ENCODE assay signal across 24 cellular contexts in the genomic region with DNA sequence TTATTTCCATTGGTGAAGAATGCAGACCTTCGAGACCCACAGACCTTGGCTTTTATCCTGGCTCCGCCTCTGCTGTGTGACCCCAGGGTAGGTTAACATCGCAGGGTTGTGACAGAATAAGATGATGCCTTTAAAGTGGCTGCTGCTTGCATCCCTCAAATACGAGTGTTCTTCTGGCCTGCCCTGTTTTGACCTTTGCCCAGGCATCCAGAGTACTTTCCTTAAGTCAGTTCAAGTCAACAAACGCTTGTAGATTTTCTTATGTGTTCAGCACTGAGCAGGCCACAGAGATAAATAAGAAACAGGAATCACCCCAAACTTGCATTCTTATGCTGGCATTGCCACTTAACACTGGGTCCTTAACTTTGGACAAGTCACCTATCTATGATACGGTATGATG. TPM values are rescaled to one million over a fixed set of nuclear protein-coding genes. Genes with fewer than 3 reads are reported as not detected.
DNase-seq lines count a peak whose midpoint lies in the region; ATAC-seq lines count a peak whose summit lies in the region.
"Had no signal": no experiment of that assay in that cellular context is flagged by ENCODE, and none has a peak within 500 bp of the region (broad histone marks: within the 10 kb centered on the region; RNA-seq: fewer than 3 reads in every experiment).

No MANE protein-coding gene starts in this region.

- H4K91ac ChIP-seq in mesenchymal stem cell (ENCODE audit: low read length): no peak overlapping the region

- no peak overlapping the region for H2BK5ac ChIP-seq in mesenchymal stem cell (ENCODE audit: low read depth, low read length, poor library complexity, severe bottlenecking)

- no peaks in the 10 kb centered on the region for H4K20me1 ChIP-seq in Karpas-422 (ENCODE audit: insufficient read depth, low read depth, low read length)
- H4K20me1 ChIP-seq: BLaER1 treated with 17β-estradiol and CSF1 and Interleukin-3, amounts not matched to agents 10 nM and 100 nM had no signal

- H3K36me3 ChIP-seq in Karpas-422 (ENCODE audit: insufficient read depth, low read length): peaks cover 12% of the 10 kb centered on the region; the same call in 1 of the 2 replicates
- H3K36me3 ChIP-seq in mesenchymal stem cell (ENCODE audit: control insufficient read depth in 1 of 2, insufficient read depth in 2 of 2, low read depth in 1 of 2, low read length in 2 of 2): peaks cover 23 to 83% of the 10 kb centered on the region in 2 experiments

- peaks cover 15% of the 10 kb centered on the region; the same call in 1 of the 2 replicates for H3K79me2 ChIP-seq in Karpas-422 (ENCODE audit: low read length)

- H3K27me3 ChIP-seq in Karpas-422 (ENCODE audit: low read length) (no peaks in the 10 kb centered on the region), mesenchymal stem cell (ENCODE audit: control insufficient read depth in 1 of 2, insufficient read depth in 1 of 2, low read length in 2 of 2) (no peaks in the 10 kb centered on the region)
- H3K27me3 ChIP-seq: BE2C; BLaER1 treated with 17β-estradiol and CSF1 and Interleukin-3, amounts not matched to agents 10 nM and 100 nM had no signal

- DNase-seq in Karpas-422 (no peak), mesenchymal stem cell (no peak), NCI-H748 treated with DMSO at 0.1 percent for 48 hours (lab: John Stamatoyannopoulos, UW) (no peak), ureter (ENCODE audit: low spot score) (no peak)
- DNase-seq: 8988T; ACHN; AML-193; BE2C; CD4-positive, alpha-beta T cell; CD8-positive, alpha-beta memory T cell; DMS 273 treated with DMSO at 0.1 percent for 48 hours; DMS79; EL; GDM1; GOT3; HFFc6 had no signal

- H2BK12ac ChIP-seq in mesenchymal stem cell (ENCODE audit: low read length in 2 of 2): no peak overlapping the region

- no peak overlapping the region for H3K4me3 Mint-ChIP-seq in activated T-helper 17 cell treated with anti-CD3 and anti-CD28 coated beads, Interleukin-2, amount 50 U/mL, for 72 hours
- H3K4me3 Mint-ChIP-seq in stimulated activated memory B cell treated with anti-CD40 and anti-IgM and Interleukin-4, amounts not matched to agents 10 μg/mL and 1 μg/mL and 100 μg/mL, for 72 hours: no peak overlapping the region
- H3K4me3 Mint-ChIP-seq: CD14-positive monocyte; CD4-positive, alpha-beta T cell; CD8-positive, alpha-beta memory T cell; HFFc6 had no signal

- H2AFZ ChIP-seq in Karpas-422 (ENCODE audit: low read length) (no peak overlapping the region), mesenchymal stem cell (ENCODE audit: low read depth, low read length) (no peak overlapping the region)

- WGBS in mesenchymal stem cell: 83% methylated on average over 6 of the region's 6 CpGs

- peaks cover 6% of the 10 kb centered on the region for H3K4me1 Mint-ChIP-seq in activated T-helper 17 cell treated with anti-CD3 and anti-CD28 coated beads, Interleukin-2, amount 50 U/mL, for 72 hours
- H3K4me1 Mint-ChIP-seq in stimulated activated memory B cell treated with anti-CD40 and anti-IgM and Interleukin-4, amounts not matched to agents 10 μg/mL and 1 μg/mL and 100 μg/mL, for 72 hours: peaks cover 28% of the 10 kb centered on the region
- H3K4me1 Mint-ChIP-seq: CD14-positive monocyte; CD8-positive, alpha-beta memory T cell had no signal

- H3K4me1 ChIP-seq in Karpas-422 (ENCODE audit: low read length): peaks cover 68% of the 10 kb centered on the region
- peaks cover 2% of the 10 kb centered on the region for H3K4me1 ChIP-seq in mesenchymal stem cell (ENCODE audit: control insufficient read depth, insufficient read depth, low read depth, low read length)
- H3K4me1 ChIP-seq: A549, BE2C, HAP-1 had no signal

- H3K23ac ChIP-seq in mesenchymal stem cell (ENCODE audit: low read length in 2 of 2): no peak overlapping the region

- H3K27ac ChIP-seq in Karpas-422 (ENCODE audit: low read length) (peak overlapping the region; percentile 93), mesenchymal stem cell (ENCODE audit: low read length, poor library complexity, severe bottlenecking) (no peak overlapping the region)
- H3K27ac ChIP-seq: A549 had no signal

- H3K14ac ChIP-seq in mesenchymal stem cell (ENCODE audit: low read length in 2 of 2): no peak overlapping the region

- H2AK5ac ChIP-seq in mesenchymal stem cell (ENCODE audit: low read length, severe bottlenecking): no peak overlapping the region

- H2BK120ac ChIP-seq in mesenchymal stem cell (ENCODE audit: low read depth, low read length): no peak overlapping the region

- peaks cover 78% of the 10 kb centered on the region for H3K36me3 Mint-ChIP-seq in activated T-helper 17 cell treated with anti-CD3 and anti-CD28 coated beads, Interleukin-2, amount 50 U/mL, for 72 hours (ENCODE audit: low read depth)
- peaks cover 55% of the 10 kb centered on the region for H3K36me3 Mint-ChIP-seq in stimulated activated memory B cell treated with anti-CD40 and anti-IgM and Interleukin-4, amounts not matched to agents 10 μg/mL and 1 μg/mL and 100 μg/mL, for 72 hours

- H3K4me2 ChIP-seq in Karpas-422 (ENCODE audit: low read depth, low read length, poor library complexity, severe bottlenecking) (peak overlapping the region; percentile 56), mesenchymal stem cell (ENCODE audit: low read length, poor library complexity, severe bottlenecking) (no peak overlapping the region)
- H3K4me2 ChIP-seq: A549 had no signal

- H3K9me3 ChIP-seq in Karpas-422 (ENCODE audit: low read length) (no peaks in the 10 kb centered on the region), mesenchymal stem cell (ENCODE audit: control insufficient read depth, low read length) (no peaks in the 10 kb centered on the region)
- H3K9me3 ChIP-seq: A549; BE2C; BLaER1 treated with 17β-estradiol and CSF1 and Interleukin-3, amounts not matched to agents 10 nM and 100 nM; HAP-1 had no signal

- no peaks in the 10 kb centered on the region for H3K9me3 Mint-ChIP-seq in activated T-helper 17 cell treated with anti-CD3 and anti-CD28 coated beads, Interleukin-2, amount 50 U/mL, for 72 hours
- H3K9me3 Mint-ChIP-seq in stimulated activated memory B cell treated with anti-CD40 and anti-IgM and Interleukin-4, amounts not matched to agents 10 μg/mL and 1 μg/mL and 100 μg/mL, for 72 hours: no peaks in the 10 kb centered on the region
- H3K9me3 Mint-ChIP-seq: CD4-positive, alpha-beta T cell; CD8-positive, alpha-beta memory T cell; HFFc6 had no signal

- H3K79me1 ChIP-seq in mesenchymal stem cell (replicated peaks; ENCODE audit: low read length, poor library complexity, severe bottlenecking): peaks cover 8% of the 10 kb centered on the region

- no peaks in the 10 kb centered on the region for H3K27me3 Mint-ChIP-seq in activated T-helper 17 cell treated with anti-CD3 and anti-CD28 coated beads, Interleukin-2, amount 50 U/mL, for 72 hours
- no peaks in the 10 kb centered on the region for H3K27me3 Mint-ChIP-seq in stimulated activated memory B cell treated with anti-CD40 and anti-IgM and Interleukin-4, amounts not matched to agents 10 μg/mL and 1 μg/mL and 100 μg/mL, for 72 hours
- H3K27me3 Mint-ChIP-seq: CD4-positive, alpha-beta T cell; CD8-positive, alpha-beta memory T cell had no signal

- ATAC-seq in activated T-helper 17 cell treated with anti-CD3 and anti-CD28 coated beads, Interleukin-2, amount 50 U/mL, for 72 hours (replicated peaks): no peak
- no peak for ATAC-seq in stimulated activated memory B cell treated with anti-CD40 and anti-IgM and Interleukin-4, amounts not matched to agents 10 μg/mL and 1 μg/mL and 100 μg/mL, for 72 hours
- no peak for ATAC-seq in GM21515 (IDR thresholded peaks at IDR 0.05; ENCODE audit: unreplicated experiment)
- ATAC-seq: A549, GM12878 had no signal

- H4K8ac ChIP-seq in mesenchymal stem cell (ENCODE audit: low read length): no peak overlapping the region

- H3K4ac ChIP-seq in mesenchymal stem cell (ENCODE audit: low read depth in 1 of 2, low read length in 2 of 2): no peak overlapping the region

- H3K9ac ChIP-seq in Karpas-422 (ENCODE audit: low read length): peak overlapping the region; percentile 56
- peak overlapping the region; percentile 8 for H3K9ac ChIP-seq in mesenchymal stem cell (ENCODE audit: low read length)

- no peaks in the 10 kb centered on the region for H3K9me2 ChIP-seq in Karpas-422 (replicated peaks; ENCODE audit: insufficient read depth, low read length)

- H3K4me3 ChIP-seq in Karpas-422 (ENCODE audit: low read length): no peak overlapping the region
- no peak overlapping the region for H3K4me3 ChIP-seq in mesenchymal stem cell (ENCODE audit: insufficient read depth in 1 of 2, low read depth in 1 of 2, low read length in 2 of 2)
- H3K4me3 ChIP-seq: A549; BLaER1 treated with 17β-estradiol and CSF1 and Interleukin-3, amounts not matched to agents 10 nM and 100 nM; GM12878; HAP-1 had no signal

- no peak overlapping the region for H3K18ac ChIP-seq in mesenchymal stem cell (ENCODE audit: low read depth in 1 of 2, low read length in 2 of 2)

- H3K27ac Mint-ChIP-seq in activated T-helper 17 cell treated with anti-CD3 and anti-CD28 coated beads, Interleukin-2, amount 50 U/mL, for 72 hours: peak overlapping the region; percentile 16
- peak overlapping the region; percentile 56 for H3K27ac Mint-ChIP-seq in stimulated activated memory B cell treated with anti-CD40 and anti-IgM and Interleukin-4, amounts not matched to agents 10 μg/mL and 1 μg/mL and 100 μg/mL, for 72 hours
- H3K27ac Mint-ChIP-seq: CD14-positive monocyte; CD4-positive, alpha-beta T cell; HFFc6 had no signal

- no peak overlapping the region for H2BK15ac ChIP-seq in mesenchymal stem cell (ENCODE audit: low read depth, poor library complexity, severe bottlenecking)

RNA-seq across cellular contexts. Expression of gene GPR21, which starts 50.2 kb away (rescaled TPM):
- 0.54 and 16.8 TPM in 2 replicates for total RNA-seq in Karpas-422 (2014; rRNA removed; shearing (Covaris generic); ENCODE audit: low replicate concordance)
- total RNA-seq in activated T-helper 17 cell treated with anti-CD3 and anti-CD28 coated beads, Interleukin-2, amount 50 U/mL, for 72 hours: 1 to 10 TPM in 1 of 2 donors, under 1 TPM in 1; 0.95 to 1.5 TPM
- polyA plus RNA-seq in mesenchymal stem cell (2013, experiment 1 of 2): not detected
- not detected for polyA plus RNA-seq in mesenchymal stem cell (2013, experiment 2 of 2)
- 7.8 TPM for total RNA-seq in ureter
- polyA plus RNA-seq: CD14-positive monocyte; CD8-positive, alpha-beta memory T cell had no signal
